Comparison of ENCODE assay signal across 19 cellular contexts in genomic region chr4:110041742-110042141, GRCh38.
A peak's percentile ranks its signal among the peaks of the same experiment; 100 is the strongest.
DNase-seq lines count a peak whose midpoint lies in the region; ATAC-seq and TF ChIP-seq lines count a peak whose summit lies in the region.
"Had no signal": no experiment of that assay in that cellular context is flagged by ENCODE, and none has a peak within 500 bp of the region (broad histone marks: within the 10 kb centered on the region; RNA-seq: fewer than 3 reads in every experiment).

No MANE protein-coding gene starts in this region.

- TF ChIP-seq CTCF in esophagus muscularis mucosa (IDR thresholded peaks at IDR 0.05) (no peak), neural progenitor cell (IDR thresholded peaks at IDR 0.05) (no peak)

- H3K4me3 ChIP-seq in BLaER1 treated with 17β-estradiol and CSF1 and Interleukin-3, amounts not matched to agents 10 nM and 100 nM, result peak overlapping the region in 1 of 10 experiments; percentile 36; a peak in 1 of 20 replicates
- H3K4me3 ChIP-seq in esophagus muscularis mucosa, result no peak overlapping the region
- no peak overlapping the region for H3K4me3 ChIP-seq in neural progenitor cell

- peaks cover 7% of the 10 kb centered on the region for H3K27me3 Mint-ChIP-seq in neural progenitor cell (ENCODE audit: insufficient read depth, low read depth)

- H4K20me1 ChIP-seq in BLaER1 treated with 17β-estradiol and CSF1 and Interleukin-3, amounts not matched to agents 10 nM and 100 nM, result peaks cover 0 to 32% (median 0%) of the 10 kb centered on the region in 11 experiments; a peak in 4 of 22 replicates
- H4K20me1 ChIP-seq in neural progenitor cell (ENCODE audit: low read depth), result no peaks in the 10 kb centered on the region

- H3K9me3 Mint-ChIP-seq in neural progenitor cell, result no peaks in the 10 kb centered on the region

- H3K9me3 ChIP-seq in BLaER1 treated with 17β-estradiol and CSF1 and Interleukin-3, amounts not matched to agents 10 nM and 100 nM (replicated peaks in 1 of 11), result no peaks in the 10 kb centered on the region; a peak in 1 of 22 replicates
- H3K9me3 ChIP-seq in esophagus muscularis mucosa (no peaks in the 10 kb centered on the region), neural progenitor cell (ENCODE audit: low read depth) (no peaks in the 10 kb centered on the region)

- peaks cover 8 to 87% (median 48%) of the 10 kb centered on the region in 10 experiments; a peak in 18 of 20 replicates for H3K4me1 ChIP-seq in BLaER1 treated with 17β-estradiol and CSF1 and Interleukin-3, amounts not matched to agents 10 nM and 100 nM
- H3K4me1 ChIP-seq in esophagus muscularis mucosa (no peaks in the 10 kb centered on the region), neural progenitor cell (peaks cover 8% of the 10 kb centered on the region)

- no peak overlapping the region for H3K4me3 Mint-ChIP-seq in neural progenitor cell

- H2AFZ ChIP-seq in neural progenitor cell (replicated peaks), result no peak overlapping the region

- no peak for TF ChIP-seq POLR2A in esophagus muscularis mucosa (IDR thresholded peaks at IDR 0.05; ENCODE audit: low read depth)

- peaks cover 3% of the 10 kb centered on the region for H3K36me3 Mint-ChIP-seq in neural progenitor cell

- no peaks in the 10 kb centered on the region for H3F3A ChIP-seq in neural progenitor cell (ENCODE audit: low read depth)

- WGBS in esophagus muscularis mucosa, result 57% methylated on average over 1 of the region's 1 CpG

- intact Hi-C loops in esophagus muscularis mucosa (cut with DNase I), result no loop called here

- H3K9ac ChIP-seq in BLaER1 treated with 17β-estradiol and CSF1 and Interleukin-3, amounts not matched to agents 10 nM and 100 nM, result peak overlapping the region in 3 of 11 experiments; percentile 18 to 53 (median 51); a peak in 2 of 22 replicates
- H3K9ac ChIP-seq in neural progenitor cell, result no peak overlapping the region
- H3K9ac ChIP-seq: KMS-11 had no signal

- peak overlapping the region; percentile 3 to 96 (median 85); a peak in 18 of 22 replicates for H3K4me2 ChIP-seq in BLaER1 treated with 17β-estradiol and CSF1 and Interleukin-3, amounts not matched to agents 10 nM and 100 nM
- H3K4me2 ChIP-seq in neural progenitor cell, result no peak overlapping the region
- H3K4me2 ChIP-seq: KMS-11 had no signal

- peak overlapping the region; percentile 78 for H3K27ac Mint-ChIP-seq in neural progenitor cell

- peaks cover 21% of the 10 kb centered on the region for H3K4me1 Mint-ChIP-seq in neural progenitor cell

- H3K36me3 ChIP-seq in BLaER1 treated with 17β-estradiol and CSF1 and Interleukin-3, amounts not matched to agents 10 nM and 100 nM, result peaks cover 0 to 4% (median 0%) of the 10 kb centered on the region in 11 experiments; a peak in 1 of 22 replicates
- H3K36me3 ChIP-seq in esophagus muscularis mucosa (no peaks in the 10 kb centered on the region), neural progenitor cell (no peaks in the 10 kb centered on the region)

- no peak for ATAC-seq in GM21528 (IDR thresholded peaks at IDR 0.05; ENCODE audit: low FRiP score, unreplicated experiment)

- TF ChIP-seq EP300 in esophagus muscularis mucosa (IDR thresholded peaks at IDR 0.05), result no peak

- no peaks in the 10 kb centered on the region for H3K79me2 ChIP-seq in neural progenitor cell (ENCODE audit: low read depth)

- DNase-seq in NCI-H2227 (lab: John Stamatoyannopoulos, UW; ENCODE audit: unreplicated experiment) (peak; percentile 5), esophagus muscularis mucosa (ENCODE audit: extremely low spot score) (peak; percentile 31), neural progenitor cell (ENCODE audit: low spot score) (no peak), NCI-H226 (no peak), inferior parietal cortex (ENCODE audit: extremely low spot score) (no peak), DMS53 treated with DMSO at 0.1 percent for 48 hours (lab: John Stamatoyannopoulos, UW; ENCODE audit: unreplicated experiment) (no peak)
- DNase-seq: C1 segment of cervical spinal cord, DMS79 treated with DMSO at 0.1 percent for 48 hours, NCI-H1048, NCI-H1436, NCI-H2029, NCI-H524, NCI-H82, OCI-M1, RPMI8226, SIG-M5 had no signal

- peak overlapping the region in 3 of 11 experiments; percentile 22 to 66 (median 48); a peak in 2 of 22 replicates for H3K27ac ChIP-seq in BLaER1 treated with 17β-estradiol and CSF1 and Interleukin-3, amounts not matched to agents 10 nM and 100 nM
- H3K27ac ChIP-seq in esophagus muscularis mucosa (replicated peaks in 1 of 4) (no peak overlapping the region), neural progenitor cell (no peak overlapping the region)
- H3K27ac ChIP-seq: KMS-11 had no signal

- peaks cover 0 to 100% (median 0%) of the 10 kb centered on the region in 11 experiments; a peak in 9 of 22 replicates for H3K27me3 ChIP-seq in BLaER1 treated with 17β-estradiol and CSF1 and Interleukin-3, amounts not matched to agents 10 nM and 100 nM
- peaks cover 0 to 6% (median 0%) of the 10 kb centered on the region in 4 donors for H3K27me3 ChIP-seq in esophagus muscularis mucosa
- no peaks in the 10 kb centered on the region for H3K27me3 ChIP-seq in neural progenitor cell

Comparison
In these comparisons a context has a peak if more than half of its experiments do, and no peak if none do; other contexts are left out.
1. DNase-seq: peak in NCI-H2227 (single experiment) and esophagus muscularis mucosa (single experiment); none in neural progenitor cell (single experiment), NCI-H226 (single experiment), inferior parietal cortex (single experiment) and DMS53 treated with DMSO at 0.1 percent for 48 hours (single experiment).